ENCODE assay signal across 21 cellular contexts in the genomic region with DNA sequence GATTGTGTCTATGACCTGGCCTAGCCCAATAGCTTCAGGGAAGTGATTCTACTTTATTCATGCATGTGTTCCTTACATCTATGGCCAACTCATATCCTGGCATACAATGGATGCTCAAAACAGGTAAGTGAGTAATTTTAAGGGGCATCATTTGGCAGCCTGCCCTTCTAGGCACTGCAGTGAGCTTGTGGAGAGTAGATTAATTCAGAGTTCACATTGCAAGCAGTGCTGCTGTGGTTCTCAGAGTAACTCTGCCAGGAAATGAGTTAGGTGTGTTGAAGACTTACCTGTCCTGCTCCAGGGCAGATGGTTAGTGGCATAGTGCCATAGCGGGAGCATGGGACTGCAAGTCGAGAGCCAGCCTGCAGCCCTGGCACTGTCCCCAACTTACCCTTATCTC.
DNase-seq lines count a peak whose midpoint lies in the region; ATAC-seq and TF ChIP-seq lines count a peak whose summit lies in the region.
"Had no signal": no experiment of that assay in that cellular context is flagged by ENCODE, and none has a peak within 500 bp of the region (broad histone marks: within the 10 kb centered on the region; RNA-seq: fewer than 3 reads in every experiment).

No MANE protein-coding gene starts in this region.

- H3K4me1 Mint-ChIP-seq in CD14-positive monocyte, result no peaks in the 10 kb centered on the region
- H3K4me1 Mint-ChIP-seq: B cell had no signal

- TF ChIP-seq POLR2A in uterus (IDR thresholded peaks at IDR 0.05), result no peak

- H3K36me3 ChIP-seq in RWPE2 (ENCODE audit: low read depth) (no peaks in the 10 kb centered on the region), uterus (no peaks in the 10 kb centered on the region)
- H3K36me3 ChIP-seq: HAP-1 had no signal

- H3K9me3 ChIP-seq in RWPE2 (ENCODE audit: severe bottlenecking), result no peaks in the 10 kb centered on the region
- H3K9me3 ChIP-seq in uterus, result no peaks in the 10 kb centered on the region
- H3K9me3 ChIP-seq: HAP-1 had no signal

- intact Hi-C loops in uterus (cut with DNase I; ENCODE audit: low total_unique reads), result no loop called here
- intact Hi-C loops in CD14-positive monocyte (cut with micrococcal nuclease), result no loop called here
- intact Hi-C loops in cardiac septum (cut with DNase I), result no loop called here

- H3K4me3 Mint-ChIP-seq in CD14-positive monocyte, result no peak overlapping the region
- H3K4me3 Mint-ChIP-seq: B cell had no signal

- H3K27ac ChIP-seq in RWPE2 (ENCODE audit: poor library complexity, severe bottlenecking) (peak overlapping the region; percentile 74), epithelial cell of prostate (peak overlapping the region; percentile 89), uterus (peak overlapping the region; percentile 67 to 84)
- H3K27ac ChIP-seq: GM23248, HL-60 had no signal

- no peaks in the 10 kb centered on the region for H3K36me3 Mint-ChIP-seq in CD14-positive monocyte

- H3K4me3 ChIP-seq in RWPE2 (ENCODE audit: severe bottlenecking) (no peak overlapping the region), uterus (no peak overlapping the region)
- H3K4me3 ChIP-seq: GM23248, HAP-1, K562 had no signal

- DNase-seq in NCI-H2196 (lab: John Stamatoyannopoulos, UW; ENCODE audit: unreplicated experiment), result peak; percentile 28
- no peak for DNase-seq in NCI-H2196 treated with DMSO at 0.1 percent for 48 hours (lab: John Stamatoyannopoulos, UW; ENCODE audit: unreplicated experiment)
- DNase-seq in RWPE2 (ENCODE audit: low spot score), result peak; percentile 79
- DNase-seq in epithelial cell of prostate (ENCODE audit: low read depth, low spot score), result peak; percentile 18
- DNase-seq in uterus, result no peak
- DNase-seq in CD14-positive monocyte (ENCODE audit: low spot score), result no peak
- no peak for DNase-seq in HCEC 1CT
- no peak for DNase-seq in cardiac septum (ENCODE audit: low spot score)
- DNase-seq: GM23248, NCI-H1092 treated with DMSO at 0.1 percent for 48 hours, NCI-H1694 treated with DMSO at 0.1 percent for 48 hours, NCI-H2107, NCI-H345, NCI-H524, NCI-H774, Right ventricle myocardium superior had no signal

- H3K27me3 ChIP-seq in RWPE2 (ENCODE audit: insufficient read depth, poor library complexity, severe bottlenecking), result no peaks in the 10 kb centered on the region
- no peaks in the 10 kb centered on the region for H3K27me3 ChIP-seq in uterus

- no peak overlapping the region for H3K27ac Mint-ChIP-seq in CD14-positive monocyte
- H3K27ac Mint-ChIP-seq: B cell had no signal

- H3K4me1 ChIP-seq in RWPE2 (ENCODE audit: insufficient read depth, poor library complexity, severe bottlenecking), result peaks cover 14% of the 10 kb centered on the region
- peaks cover 4 to 6% of the 10 kb centered on the region in 2 donors for H3K4me1 ChIP-seq in uterus
- H3K4me1 ChIP-seq: HAP-1 had no signal

- peaks cover 0 to 5% (median 2%) of the 10 kb centered on the region in 7 donors for H3K9me3 Mint-ChIP-seq in CD14-positive monocyte

- ATAC-seq in RWPE2 (ENCODE audit: low read depth), result peak; percentile 83
- ATAC-seq: HepG2, K562 had no signal

- TF ChIP-seq CTCF in RWPE2 (IDR thresholded peaks at IDR 0.05; ENCODE audit: poor library complexity, severe bottlenecking) (no peak), uterus (IDR thresholded peaks at IDR 0.05) (no peak), CD14-positive monocyte (IDR thresholded peaks at IDR 0.05) (no peak)

- peaks cover 0 to 3% (median 2%) of the 10 kb centered on the region in 3 donors for H3K27me3 Mint-ChIP-seq in CD14-positive monocyte (ENCODE audit: low read depth in 3 of 3)

Comparison
In these comparisons a context has a peak if more than half of its experiments do, and no peak if none do; other contexts are left out.
1. DNase-seq: peak in NCI-H2196 (single experiment), RWPE2 (single experiment) and epithelial cell of prostate (single experiment); none in NCI-H2196 treated with DMSO at 0.1 percent for 48 hours (single experiment), uterus (0 of 2), CD14-positive monocyte (single experiment), HCEC 1CT (single experiment) and cardiac septum (single experiment).
2. Peak in every context shown above with its lines, with median percentiles within 50 percentile points of each other: H3K27ac ChIP-seq.